9 cellular contexts compared by ENCODE assay signal in the genomic region with DNA sequence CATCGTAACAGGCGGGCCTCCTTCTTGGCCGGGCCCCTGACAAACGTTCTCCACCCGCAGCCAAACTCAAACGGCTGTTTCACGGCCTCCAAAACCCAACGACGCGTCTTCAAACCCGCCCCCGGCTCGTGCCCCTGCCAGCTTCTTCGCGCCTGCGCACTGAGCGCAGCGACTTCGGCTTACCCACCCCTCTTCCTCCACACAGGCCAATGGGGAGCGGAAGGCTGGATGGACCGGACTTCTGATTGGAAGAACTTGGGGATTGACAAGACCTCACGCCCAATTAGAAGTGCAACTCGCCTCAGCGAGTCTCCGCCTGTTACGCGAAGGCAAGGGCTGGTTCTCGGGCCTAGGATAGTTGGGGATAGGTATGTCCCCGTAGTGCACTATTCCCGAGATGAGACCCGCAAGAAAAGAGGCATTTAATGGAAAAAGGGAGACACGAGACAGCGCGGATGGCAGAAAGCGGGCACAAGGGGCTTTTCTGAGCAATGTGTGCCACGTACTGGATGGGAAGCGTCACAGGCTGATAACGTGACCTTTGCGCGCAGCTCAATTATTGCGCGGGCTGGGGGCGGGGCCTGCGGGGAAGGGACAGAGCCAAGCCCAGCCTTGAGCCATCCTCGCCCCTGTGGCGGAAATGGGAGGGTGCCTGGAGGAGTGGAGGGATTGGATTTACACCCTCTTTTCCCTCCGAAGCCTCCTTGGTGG. TPM values are rescaled to one million over a fixed set of nuclear protein-coding genes. Genes with fewer than 3 reads are reported as not detected.
A peak's percentile ranks its signal among the peaks of the same experiment; 100 is the strongest.
DNase-seq lines count a peak whose midpoint lies in the region; ATAC-seq and TF ChIP-seq lines count a peak whose summit lies in the region.
"Had no signal": no experiment of that assay in that cellular context is flagged by ENCODE, and none has a peak within 500 bp of the region (broad histone marks: within the 10 kb centered on the region; RNA-seq: fewer than 3 reads in every experiment).

A gene (minus strand): TSS at position 111 of the 711 bp plus-strand sequence. CDS start 108 bp downstream, at position 3.

- peak; percentile 100 for DNase-seq in AG09319 (ENCODE audit: extremely low read depth, low read depth)
- peak; percentile 100 for DNase-seq in NCI-H226
- DNase-seq in WTC11 (ENCODE audit: low spot score): peak; percentile 98
- DNase-seq in caudate nucleus (lab: John Stamatoyannopoulos, UW): peak; percentile 88 to 100 (median 98)
- DNase-seq in iPS-NIHi7 (ENCODE audit: extremely low spot score): peak; percentile 98
- peak; percentile 100 for DNase-seq in smooth muscle cell of the brain vasculature (ENCODE audit: low read depth, low spot score)

- H3K36me3 Mint-ChIP-seq in WTC11: 0 out of 2 replicates have a peak, but pooled peaks cover 2% of the 10 kb centered on the region
- H3K36me3 Mint-ChIP-seq: activated naive CD8-positive, alpha-beta T cell had no signal

- TF ChIP-seq CTCF in AG09319 (IDR thresholded peaks at IDR 0.05; ENCODE audit: low read depth, low read length) (no peak), WTC11 (IDR thresholded peaks at IDR 0.05) (no peak)

- H3K27me3 Mint-ChIP-seq in WTC11 (ENCODE audit: low read depth): peaks cover 7% of the 10 kb centered on the region

- peaks cover 25% of the 10 kb centered on the region for H3K4me1 Mint-ChIP-seq in WTC11

- POLR2A ChIA-PET in WTC11 (lab: Charles Lee): interaction anchor here (0.6 to 3.1 kb wide), 10 partner anchors 9 to 62 kb away, joined by 3 to 14 read pairs (median 4); a partner anchor contains a TSS

- no peak within 1 kb of the TSS for H3K4me3 Mint-ChIP-seq in WTC11
- H3K4me3 Mint-ChIP-seq: activated naive CD8-positive, alpha-beta T cell had no signal

- peak within 1 kb of the TSS; percentile 100 for H3K27ac ChIP-seq in caudate nucleus (ENCODE audit: low read depth, low read length)

- CTCF ChIA-PET in WTC11 (lab: Charles Lee): interaction anchor here (0.6 to 6.7 kb wide), 14 partner anchors 8 to 360 kb away, joined by 3 to 62 read pairs (median 4); a partner anchor contains a TSS

- H3K9me3 Mint-ChIP-seq in WTC11: no peaks in the 10 kb centered on the region

- ATAC-seq in GM19023 (IDR thresholded peaks at IDR 0.05; ENCODE audit: unreplicated experiment): peak; percentile 97
- peak; percentile 95 for ATAC-seq in HG03196 (IDR thresholded peaks at IDR 0.05; ENCODE audit: unreplicated experiment)
- ATAC-seq in WTC11: peak; percentile 97

- H3K27ac Mint-ChIP-seq in WTC11: no peak within 1 kb of the TSS; the same call in 1 of the 2 replicates
- H3K27ac Mint-ChIP-seq: activated naive CD8-positive, alpha-beta T cell had no signal

TF ChIP-seq in WTC11, 78 proteins besides CTCF, POLR2A, EP300 and RAD21 (continues in another document):
- TF ChIP-seq, protein P1, sequence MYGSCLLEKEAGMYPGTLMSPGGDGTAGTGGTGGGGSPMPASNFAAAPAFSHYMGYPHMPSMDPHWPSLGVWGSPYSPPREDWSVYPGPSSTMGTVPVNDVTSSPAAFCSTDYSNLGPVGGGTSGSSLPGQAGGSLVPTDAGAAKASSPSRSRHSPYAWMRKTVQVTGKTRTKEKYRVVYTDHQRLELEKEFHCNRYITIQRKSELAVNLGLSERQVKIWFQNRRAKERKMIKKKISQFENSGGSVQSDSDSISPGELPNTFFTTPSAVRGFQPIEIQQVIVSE (CRISPR knock-in tag; IDR thresholded peaks at IDR 0.05; ENCODE audit: borderline replicate concordance): no peak
- TF ChIP-seq GRHL2 (CRISPR knock-in tag; IDR thresholded peaks at IDR 0.05; ENCODE audit: insufficient replicate concordance, severe bottlenecking) (no peak), TP53 (CRISPR knock-in tag; IDR thresholded peaks at IDR 0.05) (peak; percentile 82; the same call in 1 of the 2 replicates), CREB1 (CRISPR knock-in tag; IDR thresholded peaks at IDR 0.05) (peak; percentile 42; the same call in 1 of the 2 replicates), RELA (CRISPR knock-in tag; IDR thresholded peaks at IDR 0.05; ENCODE audit: borderline replicate concordance) (no peak), NFATC4 (CRISPR knock-in tag; IDR thresholded peaks at IDR 0.05) (no peak), ZNF671 (CRISPR knock-in tag; IDR thresholded peaks at IDR 0.05) (no peak), NR3C1 (CRISPR knock-in tag; conservative IDR thresholded peaks at IDR 0.05; ENCODE audit: low read depth) (no peak), FOXP1 (CRISPR knock-in tag; IDR thresholded peaks at IDR 0.05; ENCODE audit: borderline replicate concordance) (peak; percentile 35; the same call in 1 of the 2 replicates), ZNF121 (CRISPR knock-in tag; IDR thresholded peaks at IDR 0.05) (no peak), ZNF138 (CRISPR knock-in tag; conservative IDR thresholded peaks at IDR 0.05) (no peak)
- TF ChIP-seq, protein P2, sequence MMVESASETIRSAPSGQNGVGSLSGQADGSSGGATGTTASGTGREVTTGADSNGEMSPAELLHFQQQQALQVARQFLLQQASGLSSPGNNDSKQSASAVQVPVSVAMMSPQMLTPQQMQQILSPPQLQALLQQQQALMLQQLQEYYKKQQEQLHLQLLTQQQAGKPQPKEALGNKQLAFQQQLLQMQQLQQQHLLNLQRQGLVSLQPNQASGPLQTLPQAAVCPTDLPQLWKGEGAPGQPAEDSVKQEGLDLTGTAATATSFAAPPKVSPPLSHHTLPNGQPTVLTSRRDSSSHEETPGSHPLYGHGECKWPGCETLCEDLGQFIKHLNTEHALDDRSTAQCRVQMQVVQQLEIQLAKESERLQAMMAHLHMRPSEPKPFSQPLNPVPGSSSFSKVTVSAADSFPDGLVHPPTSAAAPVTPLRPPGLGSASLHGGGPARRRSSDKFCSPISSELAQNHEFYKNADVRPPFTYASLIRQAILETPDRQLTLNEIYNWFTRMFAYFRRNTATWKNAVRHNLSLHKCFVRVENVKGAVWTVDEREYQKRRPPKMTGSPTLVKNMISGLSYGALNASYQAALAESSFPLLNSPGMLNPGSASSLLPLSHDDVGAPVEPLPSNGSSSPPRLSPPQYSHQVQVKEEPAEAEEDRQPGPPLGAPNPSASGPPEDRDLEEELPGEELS (CRISPR knock-in tag; IDR thresholded peaks at IDR 0.05): peak; percentile 16; the same call in 1 of the 2 replicates
- TF ChIP-seq, protein P3, sequence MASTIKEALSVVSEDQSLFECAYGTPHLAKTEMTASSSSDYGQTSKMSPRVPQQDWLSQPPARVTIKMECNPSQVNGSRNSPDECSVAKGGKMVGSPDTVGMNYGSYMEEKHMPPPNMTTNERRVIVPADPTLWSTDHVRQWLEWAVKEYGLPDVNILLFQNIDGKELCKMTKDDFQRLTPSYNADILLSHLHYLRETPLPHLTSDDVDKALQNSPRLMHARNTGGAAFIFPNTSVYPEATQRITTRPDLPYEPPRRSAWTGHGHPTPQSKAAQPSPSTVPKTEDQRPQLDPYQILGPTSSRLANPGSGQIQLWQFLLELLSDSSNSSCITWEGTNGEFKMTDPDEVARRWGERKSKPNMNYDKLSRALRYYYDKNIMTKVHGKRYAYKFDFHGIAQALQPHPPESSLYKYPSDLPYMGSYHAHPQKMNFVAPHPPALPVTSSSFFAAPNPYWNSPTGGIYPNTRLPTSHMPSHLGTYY (CRISPR knock-in tag; IDR thresholded peaks at IDR 0.05): no peak
- TF ChIP-seq, protein P4, sequence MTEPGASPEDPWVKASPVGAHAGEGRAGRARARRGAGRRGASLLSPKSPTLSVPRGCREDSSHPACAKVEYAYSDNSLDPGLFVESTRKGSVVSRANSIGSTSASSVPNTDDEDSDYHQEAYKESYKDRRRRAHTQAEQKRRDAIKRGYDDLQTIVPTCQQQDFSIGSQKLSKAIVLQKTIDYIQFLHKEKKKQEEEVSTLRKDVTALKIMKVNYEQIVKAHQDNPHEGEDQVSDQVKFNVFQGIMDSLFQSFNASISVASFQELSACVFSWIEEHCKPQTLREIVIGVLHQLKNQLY (CRISPR knock-in tag; IDR thresholded peaks at IDR 0.05): no peak
- TF ChIP-seq, protein P5, sequence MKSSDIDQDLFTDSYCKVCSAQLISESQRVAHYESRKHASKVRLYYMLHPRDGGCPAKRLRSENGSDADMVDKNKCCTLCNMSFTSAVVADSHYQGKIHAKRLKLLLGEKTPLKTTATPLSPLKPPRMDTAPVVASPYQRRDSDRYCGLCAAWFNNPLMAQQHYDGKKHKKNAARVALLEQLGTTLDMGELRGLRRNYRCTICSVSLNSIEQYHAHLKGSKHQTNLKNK (CRISPR knock-in tag; IDR thresholded peaks at IDR 0.05): no peak
- TF ChIP-seq, protein P6, sequence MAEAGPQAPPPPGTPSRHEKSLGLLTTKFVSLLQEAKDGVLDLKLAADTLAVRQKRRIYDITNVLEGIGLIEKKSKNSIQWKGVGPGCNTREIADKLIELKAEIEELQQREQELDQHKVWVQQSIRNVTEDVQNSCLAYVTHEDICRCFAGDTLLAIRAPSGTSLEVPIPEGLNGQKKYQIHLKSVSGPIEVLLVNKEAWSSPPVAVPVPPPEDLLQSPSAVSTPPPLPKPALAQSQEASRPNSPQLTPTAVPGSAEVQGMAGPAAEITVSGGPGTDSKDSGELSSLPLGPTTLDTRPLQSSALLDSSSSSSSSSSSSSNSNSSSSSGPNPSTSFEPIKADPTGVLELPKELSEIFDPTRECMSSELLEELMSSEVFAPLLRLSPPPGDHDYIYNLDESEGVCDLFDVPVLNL (CRISPR knock-in tag; IDR thresholded peaks at IDR 0.05; ENCODE audit: borderline replicate concordance, low read depth): no peak

RNA-seq across cellular contexts. Expression of the gene that starts here (rescaled TPM):
- 163 to 166 TPM (median 165 TPM) in 3 replicates for total RNA-seq in WTC11 (2021)

Comparison
In these comparisons a context has a peak if more than half of its experiments do, and no peak if none do; other contexts are left out.
1. Peak in every context shown above with its lines: DNase-seq, ATAC-seq and H3K27ac ChIP-seq.